7 cellular contexts compared by ENCODE assay signal in genomic region chr5:159262472-159262858, GRCh38. TPM values are rescaled to one million over a fixed set of nuclear protein-coding genes. Genes with fewer than 3 reads are reported as not detected.
DNase-seq lines count a peak whose midpoint lies in the region; ATAC-seq and TF ChIP-seq lines count a peak whose summit lies in the region.

No MANE protein-coding gene starts in this region.

- no peaks in the 10 kb centered on the region for H3K9me3 Mint-ChIP-seq in type B pancreatic cell

- DNase-seq in GM13977 (ENCODE audit: low spot score) (peak; percentile 10), NCI-H2227 (lab: John Stamatoyannopoulos, UW; ENCODE audit: unreplicated experiment) (peak; percentile 43), caudate nucleus (lab: John Stamatoyannopoulos, UW) (peak in 11 of 61 donors; percentile 17 to 78 (median 56)), lower lobe of right lung (no peak), type B pancreatic cell (ENCODE audit: extremely low spot score, unreplicated experiment) (no peak), H4 (ENCODE audit: low spot score) (no peak)

- peak overlapping the region; percentile 86 for H3K4me3 ChIP-seq in HEK293 (ENCODE audit: low read depth, low read length)
- peak overlapping the region; percentile 97 for H3K4me3 ChIP-seq in lower lobe of right lung

- CTCF ChIA-PET in HEK293 (lab: Yijun Ruan, JAX), result no interaction called here

- peak; percentile 48 to 66 for ATAC-seq in lower lobe of right lung

- no peaks in the 10 kb centered on the region for H3K9me3 ChIP-seq in HEK293 (ENCODE audit: control insufficient read depth, insufficient read depth, low read depth, low read length)
- H3K9me3 ChIP-seq in lower lobe of right lung, result no peaks in the 10 kb centered on the region

- intact Hi-C loops in lower lobe of right lung (cut with DNase I), result loop anchor here (10.0 kb wide), 2 partner anchors 48 to 108 kb away; no protein-coding TSS in a partner anchor

- H3K36me3 ChIP-seq in HEK293 (ENCODE audit: control insufficient read depth in 2 of 2, insufficient read depth in 1 of 2, low read length in 2 of 2) (peaks cover 0 to 7% of the 10 kb centered on the region in 2 experiments; a peak in 1 of 3 replicates), lower lobe of right lung (no peaks in the 10 kb centered on the region)

- H3K4me1 ChIP-seq in HEK293 (ENCODE audit: control insufficient read depth, insufficient read depth, low read length) (no peaks in the 10 kb centered on the region), lower lobe of right lung (peaks cover 16% of the 10 kb centered on the region)

- no peaks in the 10 kb centered on the region for H3K27me3 ChIP-seq in lower lobe of right lung (ENCODE audit: low read depth)

- POLR2A ChIA-PET in HEK293 (lab: Yijun Ruan, JAX), result interaction anchor here (0.6 to 1.3 kb wide), 3 partner anchors 52 to 58 kb away, joined by 5 to 6 read pairs (median 5); no protein-coding TSS in a partner anchor

- peak overlapping the region; percentile 94 for H3K4me3 Mint-ChIP-seq in type B pancreatic cell

- TF ChIP-seq CTCF in GM13977 (IDR thresholded peaks at IDR 0.05; ENCODE audit: extremely low read depth, insufficient read depth, missing control alignments) (no peak), HEK293 (tag by site-specific recombination; IDR thresholded peaks at IDR 0.05) (no peak), lower lobe of right lung (IDR thresholded peaks at IDR 0.05) (no peak), type B pancreatic cell (conservative IDR thresholded peaks at IDR 0.05) (no peak)

- peak overlapping the region; percentile 99 for H3K27ac Mint-ChIP-seq in type B pancreatic cell

- peaks cover 7% of the 10 kb centered on the region for H3K36me3 Mint-ChIP-seq in type B pancreatic cell

- H3K27me3 Mint-ChIP-seq in type B pancreatic cell, result peaks cover 32% of the 10 kb centered on the region

- in situ Hi-C loops in GM13977 (cut with MboI; ENCODE audit: low pct_unique_long_range_greater_than_20kb, low sequenced_read_pairs, unreplicated experiment), result no loop called here

- H3K27ac ChIP-seq in HEK293 (ENCODE audit: extremely low read depth, low read depth, low read length) (peak overlapping the region; percentile 80), caudate nucleus (ENCODE audit: low read depth, low read length) (peak overlapping the region; percentile 92), lower lobe of right lung (peak overlapping the region; percentile 96)

- peaks cover 12% of the 10 kb centered on the region for H3K4me1 Mint-ChIP-seq in type B pancreatic cell (ENCODE audit: unreplicated experiment)

TF ChIP-seq in HEK293, 187 proteins besides CTCF, POLR2A, EP300 and RAD21:
- TF ChIP-seq ZNF221 (tag by site-specific recombination; IDR thresholded peaks at IDR 0.05; ENCODE audit: borderline replicate concordance) (no peak), ZNF76 (tag by site-specific recombination; IDR thresholded peaks at IDR 0.05; ENCODE audit: borderline replicate concordance, low read depth) (peak; percentile 43; the same call in 1 of the 2 replicates), ZFP37 (tag by site-specific recombination; IDR thresholded peaks at IDR 0.05) (0 out of 2 replicates have a peak, but pooled peaks have one; percentile 8)

RNA-seq across cellular contexts. Expression of gene UBLCP1, which starts 0.6 kb away (rescaled TPM):
- total RNA-seq in lower lobe of right lung (28.9 TPM), type B pancreatic cell (ENCODE audit: low replicate concordance) (20.5 and 29.4 TPM in 2 replicates)
- 38.6 and 44.4 TPM in 2 replicates for total RNA-seq in H4 (2014; rRNA removed; shearing (Covaris generic))

RNA-seq across cellular contexts. Expression of gene RNF145, which starts 53.1 kb away (rescaled TPM):
- total RNA-seq in lower lobe of right lung, result 221 TPM
- total RNA-seq in type B pancreatic cell (ENCODE audit: low replicate concordance), result 42.5 and 66.4 TPM in 2 replicates
- 18.3 and 37.2 TPM in 2 replicates for total RNA-seq in H4 (2014; rRNA removed; shearing (Covaris generic))

Comparison
In these comparisons a context has a peak if more than half of its experiments do, and no peak if none do; other contexts are left out.
1. DNase-seq: peak in GM13977 (single experiment) and NCI-H2227 (single experiment); none in lower lobe of right lung (single experiment), type B pancreatic cell (single experiment) and H4 (single experiment).
2. Peak in every context shown above with its lines, with median percentiles within 50 percentile points of each other: H3K27ac ChIP-seq.